In the genomic region with DNA sequence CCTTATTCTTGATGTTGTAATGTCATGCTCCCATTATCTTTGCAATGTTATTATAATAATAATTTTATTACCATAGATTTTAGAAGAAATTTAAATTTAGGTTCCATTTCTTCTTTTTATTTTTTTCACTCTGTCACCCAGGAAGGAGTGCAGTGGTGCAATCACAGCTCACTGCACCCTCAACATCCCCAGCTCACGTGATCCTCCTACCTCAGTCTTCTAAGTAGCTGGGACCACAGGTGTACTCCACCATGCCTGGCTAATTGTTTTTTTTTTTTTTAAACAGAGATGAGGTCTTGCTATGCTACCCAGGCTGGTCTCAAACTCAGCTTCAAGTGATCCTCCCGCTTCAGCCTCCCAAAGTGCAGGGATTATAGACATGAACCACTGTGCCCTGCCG, we compare ENCODE assay signal across 7 cellular contexts.
"Had no signal": no experiment of that assay in that cellular context is flagged by ENCODE, and none has a peak within 500 bp of the region (broad histone marks: within the 10 kb centered on the region; RNA-seq: fewer than 3 reads in every experiment).

No MANE protein-coding gene starts in this region.

- H3K4me3 Mint-ChIP-seq: GM23338, H9 had no signal

- H3K9me3 Mint-ChIP-seq: IgD-negative memory B cell had no signal

- H3K27me3 Mint-ChIP-seq: IgD-negative memory B cell had no signal

- H3K27ac Mint-ChIP-seq: GM23338, IgD-negative memory B cell had no signal

- H2AFZ ChIP-seq: GM23338 had no signal

- ATAC-seq: GM23338, HepG2 had no signal

- H3K27ac ChIP-seq: HL-60 had no signal

- DNase-seq: H9, HCEC 1CT, KBM-7 had no signal

- H3K4me3 ChIP-seq: GM23338 had no signal
